11 cellular contexts compared by ENCODE assay signal in the genomic region with DNA sequence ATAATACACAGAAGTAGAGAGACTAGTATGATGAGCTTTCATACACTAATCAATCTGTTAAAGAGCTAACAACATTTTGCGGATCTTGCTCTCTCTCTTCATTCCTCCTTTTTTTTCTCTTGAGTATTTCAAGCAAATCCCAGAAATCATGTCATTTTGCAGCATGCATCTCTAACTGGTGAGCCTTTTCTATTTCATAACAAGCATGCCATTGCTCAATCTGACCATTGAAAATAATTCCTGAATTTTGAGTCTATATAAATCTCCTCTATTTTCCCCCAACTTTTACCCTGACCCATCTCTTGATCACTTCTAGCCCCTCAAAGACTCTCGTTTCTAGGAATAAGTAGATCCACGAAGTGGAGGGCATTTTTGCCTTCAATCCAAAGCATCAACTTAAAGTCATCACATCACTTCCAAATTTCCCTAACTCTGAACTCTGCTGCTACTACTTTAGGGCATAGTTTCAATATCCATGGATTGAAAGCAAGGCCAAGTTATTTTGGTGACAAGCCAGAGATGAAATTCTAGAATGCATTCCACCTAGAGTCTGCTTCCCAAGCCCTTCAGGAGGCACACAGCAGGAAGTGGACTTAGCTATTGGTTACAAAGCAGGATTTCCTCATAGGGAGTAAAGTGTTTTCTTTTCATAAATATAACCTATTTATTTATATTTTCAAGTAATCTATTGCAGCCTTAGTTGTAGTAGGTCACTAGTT.
A peak's percentile ranks its signal among the peaks of the same experiment; 100 is the strongest.
DNase-seq lines count a peak whose midpoint lies in the region; ATAC-seq and TF ChIP-seq lines count a peak whose summit lies in the region.
"Had no signal": no experiment of that assay in that cellular context is flagged by ENCODE, and none has a peak within 500 bp of the region (broad histone marks: within the 10 kb centered on the region; RNA-seq: fewer than 3 reads in every experiment).

No MANE protein-coding gene starts in this region.

- TF ChIP-seq CTCF in cardiac fibroblast (IDR thresholded peaks at IDR 0.05; ENCODE audit: low read depth, low read length) = no peak
- no peak for TF ChIP-seq CTCF in tibial nerve (IDR thresholded peaks at IDR 0.05)

- no peak for TF ChIP-seq POLR2A in tibial nerve (IDR thresholded peaks at IDR 0.05)

- peak in 1 of 2 donors; percentile 61 for TF ChIP-seq EP300 in tibial nerve (IDR thresholded peaks at IDR 0.05)

- H3K36me3 ChIP-seq in tibial nerve = no peaks in the 10 kb centered on the region

- DNase-seq in DMS 273 (lab: John Stamatoyannopoulos, UW; ENCODE audit: unreplicated experiment) (peak; percentile 39), DMS 273 treated with DMSO at 0.1 percent for 48 hours (lab: John Stamatoyannopoulos, UW) (no peak), cardiac fibroblast (ENCODE audit: low read depth in 2 of 2) (peak; percentile 84 to 95), left lobe of liver (ENCODE audit: low spot score) (no peak), tibial nerve (ENCODE audit: low spot score in 2 of 2) (no peak), T-helper 2 cell (no peak)
- DNase-seq: effector memory CD4-positive, alpha-beta T cell; naive B cell had no signal

- WGBS in tibial nerve, 2 donors = 66 to 67% methylated on average over 3 of the region's 3 CpGs

- ATAC-seq in left lobe of liver (peak; percentile 65), HG03378 (IDR thresholded peaks at IDR 0.05; ENCODE audit: unreplicated experiment) (no peak), GM21529 (IDR thresholded peaks at IDR 0.05; ENCODE audit: unreplicated experiment) (no peak)

- H3K4me3 ChIP-seq in cardiac fibroblast (replicated peaks in 1 of 2; ENCODE audit: low read depth in 2 of 2, low read length in 2 of 2) (no peak overlapping the region), tibial nerve (no peak overlapping the region)

- H3K9me3 ChIP-seq in tibial nerve = no peaks in the 10 kb centered on the region

- H3K4me1 ChIP-seq in tibial nerve = peaks cover 0 to 43% (median 17%) of the 10 kb centered on the region in 4 donors

- no peaks in the 10 kb centered on the region for H3K27me3 ChIP-seq in tibial nerve

- H3K27ac ChIP-seq in tibial nerve = peak overlapping the region in 3 of 4 donors; percentile 66 to 77 (median 74)
- H3K27ac ChIP-seq: RWPE1 had no signal

Comparison
In these comparisons a context has a peak if more than half of its experiments do, and no peak if none do; other contexts are left out.
1. DNase-seq: peak in DMS 273 (single experiment) and cardiac fibroblast (2 of 2); none in DMS 273 treated with DMSO at 0.1 percent for 48 hours (single experiment), left lobe of liver (single experiment), tibial nerve (0 of 2) and T-helper 2 cell (0 of 5).